Comparison of ENCODE assay signal across 8 cellular contexts in the genomic region with DNA sequence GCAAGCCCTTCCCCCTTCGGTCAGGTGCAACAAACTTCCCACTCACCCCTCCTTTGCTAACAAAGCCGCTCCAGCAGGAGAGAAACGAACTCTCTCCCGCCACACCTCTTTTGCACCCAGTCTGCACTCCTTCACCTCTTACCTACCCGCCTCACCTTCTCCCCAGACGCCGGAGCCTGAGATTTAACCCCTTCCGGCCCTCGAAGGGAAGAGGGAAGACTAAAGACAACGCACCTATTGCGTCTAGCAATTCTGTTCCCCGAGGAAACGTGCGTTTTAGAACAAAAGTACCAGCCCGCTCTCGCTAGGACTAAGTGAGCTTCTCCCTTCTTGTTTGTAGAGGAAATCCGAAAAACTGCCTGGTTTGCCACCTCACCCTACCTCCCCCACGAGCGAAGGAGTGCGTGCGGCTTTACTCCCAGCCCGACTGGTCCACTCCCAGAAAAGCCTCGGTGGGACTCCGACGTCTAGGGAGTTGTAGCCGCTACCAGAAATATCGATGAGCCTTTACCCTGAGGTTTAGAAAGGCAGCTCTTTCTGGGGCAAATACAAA. TPM values are rescaled to one million over a fixed set of nuclear protein-coding genes. Genes with fewer than 3 reads are reported as not detected.
DNase-seq lines count a peak whose midpoint lies in the region; ATAC-seq and TF ChIP-seq lines count a peak whose summit lies in the region.

No MANE protein-coding gene starts in this region.

- peak overlapping the region; percentile 85 for H3K4me3 ChIP-seq in colonic mucosa

- peak overlapping the region; percentile 98 for H3K4me3 Mint-ChIP-seq in activated CD4-positive, alpha-beta T cell treated with anti-CD3 and anti-CD28 coated beads for 36 hours

- H3K4me1 Mint-ChIP-seq in activated CD4-positive, alpha-beta T cell treated with anti-CD3 and anti-CD28 coated beads for 36 hours, result peaks cover 32% of the 10 kb centered on the region

- DNase-seq in AML-193 (lab: John Stamatoyannopoulos, UW) (peak; percentile 79 to 80), NCI-H446 (lab: John Stamatoyannopoulos, UW) (peak; percentile 79 to 83), colonic mucosa (peak; percentile 93), left colon (peak; percentile 83 to 93)
- DNase-seq in activated CD4-positive, alpha-beta T cell treated with anti-CD3 and anti-CD28 coated beads for 36 hours, result peak; percentile 81
- peak; percentile 79 for DNase-seq in stimulated activated CD4-positive, alpha-beta T cell treated with anti-CD3 and anti-CD28 coated beads, Interleukin-1b, Interleukin-23, amount 100 ng/mL, for 48 hours

- peak overlapping the region; percentile 95 for H3K27ac ChIP-seq in colonic mucosa

- ATAC-seq in GM19035 (IDR thresholded peaks at IDR 0.05; ENCODE audit: unreplicated experiment) (peak; percentile 71), HG03280 (IDR thresholded peaks at IDR 0.05; ENCODE audit: unreplicated experiment) (peak; percentile 67), left colon (peak; percentile 80)
- ATAC-seq in activated CD4-positive, alpha-beta T cell treated with anti-CD3 and anti-CD28 coated beads for 36 hours, result peak; percentile 75

- no peaks in the 10 kb centered on the region for H3K27me3 ChIP-seq in colonic mucosa

- H3K27me3 Mint-ChIP-seq in activated CD4-positive, alpha-beta T cell treated with anti-CD3 and anti-CD28 coated beads for 36 hours, result no peaks in the 10 kb centered on the region

- no peak for TF ChIP-seq CTCF in colonic mucosa (IDR thresholded peaks at IDR 0.05)

- intact Hi-C loops in activated CD4-positive, alpha-beta T cell treated with anti-CD3 and anti-CD28 coated beads for 36 hours (cut with DNase I, micrococcal nuclease), result loop anchor here (1.0 to 5.0 kb wide), 17 partner anchors 40 to 837 kb away; a partner anchor contains a TSS
- intact Hi-C loops in colonic mucosa (cut with DNase I), result loop anchor here (5.0 kb wide), 1 partner anchor 50 kb away; a partner anchor contains a TSS
- intact Hi-C loops in left colon (cut with DNase I, micrococcal nuclease), result no loop called here

- peak overlapping the region; percentile 79 to 94 for H3K9ac ChIP-seq in colonic mucosa (ENCODE audit: low read depth in 2 of 2, low read length in 2 of 2)

- H3K9me3 Mint-ChIP-seq in activated CD4-positive, alpha-beta T cell treated with anti-CD3 and anti-CD28 coated beads for 36 hours (ENCODE audit: low read depth), result no peaks in the 10 kb centered on the region

- H3K9me3 ChIP-seq in colonic mucosa, result no peaks in the 10 kb centered on the region

- CTCF ChIA-PET in activated CD4-positive, alpha-beta T cell treated with anti-CD3 and anti-CD28 coated beads for 36 hours (lab: Charles Lee), result interaction anchor here (0.7 to 1.4 kb wide), 6 partner anchors 12 to 518 kb away, joined by 3 to 4 read pairs (median 3); a partner anchor contains a TSS

- peaks cover 12% of the 10 kb centered on the region for H3K36me3 Mint-ChIP-seq in activated CD4-positive, alpha-beta T cell treated with anti-CD3 and anti-CD28 coated beads for 36 hours (ENCODE audit: low read depth)

- peak overlapping the region; percentile 95 for H3K27ac Mint-ChIP-seq in activated CD4-positive, alpha-beta T cell treated with anti-CD3 and anti-CD28 coated beads for 36 hours

- no peaks in the 10 kb centered on the region for H3K4me1 ChIP-seq in colonic mucosa

- POLR2A ChIA-PET in activated CD4-positive, alpha-beta T cell treated with anti-CD3 and anti-CD28 coated beads for 36 hours (lab: Charles Lee), result interaction anchor here (0.7 to 1.2 kb wide), 2 partner anchors 135 to 187 kb away, joined by 3 to 4 read pairs; a partner anchor contains a TSS

- H3K36me3 ChIP-seq in colonic mucosa, result no peaks in the 10 kb centered on the region

RNA-seq across cellular contexts. Expression of a gene that starts 0.4 kb away (rescaled TPM):
- 10 to 100 TPM; 14.4 to 19.9 TPM for total RNA-seq in activated CD4-positive, alpha-beta T cell treated with anti-CD3 and anti-CD28 coated beads for 36 hours
- 10 to 100 TPM; 31.7 to 44.1 TPM for total RNA-seq in colonic mucosa
- 10 to 100 TPM; 30.1 to 33.3 TPM for total RNA-seq in left colon

RNA-seq across cellular contexts. Expression of a gene that starts 1.0 kb away (rescaled TPM):
- 1 to 10 TPM; 8.5 to 8.9 TPM for total RNA-seq in activated CD4-positive, alpha-beta T cell treated with anti-CD3 and anti-CD28 coated beads for 36 hours
- 1 to 10 TPM; 6.7 to 6.9 TPM for total RNA-seq in colonic mucosa
- 10 to 100 TPM in 1 of 2 donors, 1 to 10 TPM in 1; 9.1 to 11.2 TPM for total RNA-seq in left colon

RNA-seq across cellular contexts. Expression of a gene that starts 48.6 kb away (rescaled TPM):
- 1 to 10 TPM; 2.5 to 3.0 TPM for total RNA-seq in activated CD4-positive, alpha-beta T cell treated with anti-CD3 and anti-CD28 coated beads for 36 hours
- 10 to 100 TPM; 11.1 to 12.9 TPM for total RNA-seq in colonic mucosa
- total RNA-seq in left colon, result 10 to 100 TPM; 11.4 to 14.4 TPM

Comparison
In these comparisons a context has a peak if more than half of its experiments do, and no peak if none do; other contexts are left out.
1. Peak in every context shown above with its lines: DNase-seq, ATAC-seq, H3K4me3 ChIP-seq and H3K27ac ChIP-seq.
2. intact Hi-C loops: an anchor here in activated CD4-positive, alpha-beta T cell treated with anti-CD3 and anti-CD28 coated beads for 36 hours (1.0 to 5.0 kb wide) and colonic mucosa (5.0 kb wide); none called in left colon.